Comparison of ENCODE assay signal across 7 cellular contexts in genomic region chr6:25259756-25260155, GRCh38.
"Had no signal": no experiment of that assay in that cellular context is flagged by ENCODE, and none has a peak within 500 bp of the region (broad histone marks: within the 10 kb centered on the region; RNA-seq: fewer than 3 reads in every experiment).

No MANE protein-coding gene starts in this region.

- H3K4me2 ChIP-seq: KMS-11 had no signal

- H3K9ac ChIP-seq: KMS-11 had no signal

- H3K4me3 Mint-ChIP-seq: IgD-negative memory B cell had no signal

- H3K9me3 Mint-ChIP-seq: IgD-negative memory B cell had no signal

- H3K4me1 Mint-ChIP-seq: IgD-negative memory B cell had no signal

- H3K27ac ChIP-seq: HL-60, KMS-11 had no signal

- DNase-seq: IMR-90, KBM-7, KG1 had no signal

- FAIRE-seq: HTR-8/SVneo had no signal
